Comparison of ENCODE assay signal across 16 cellular contexts in the genomic region with DNA sequence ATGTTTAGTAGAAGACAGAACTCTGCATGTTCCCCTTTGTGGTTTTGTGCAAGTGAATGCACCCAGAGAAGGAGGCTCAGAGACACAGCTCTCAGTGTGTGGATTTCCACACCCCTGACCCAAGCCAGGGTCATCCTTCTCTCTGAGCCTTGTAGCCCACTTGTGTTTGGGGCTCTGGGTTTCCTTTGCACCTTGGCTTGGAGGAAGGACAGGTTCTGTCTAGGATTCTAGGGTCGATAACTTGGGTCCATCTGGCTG. TPM values are rescaled to one million over a fixed set of nuclear protein-coding genes. Genes with fewer than 3 reads are reported as not detected.
"Had no signal": no experiment of that assay in that cellular context is flagged by ENCODE, and none has a peak within 500 bp of the region (broad histone marks: within the 10 kb centered on the region; RNA-seq: fewer than 3 reads in every experiment).

No MANE protein-coding gene starts in this region.

- H3K27ac ChIP-seq: cardiac muscle cell had no signal

- H3K36me3 Mint-ChIP-seq: type B pancreatic cell had no signal

- H3K27ac Mint-ChIP-seq: activated CD4-positive, alpha-beta T cell treated with anti-CD3 and anti-CD28 coated beads, Interleukin-2, amount 10 ng/mL, durations not matched to agents 7 days and 5 days; activated naive CD4-positive, alpha-beta T cell treated with anti-CD3 and anti-CD28 coated beads, Interleukin-2, amount 50 U/mL, for 72 hours; activated T-cell treated with anti-CD3 and anti-CD28 coated beads, Interleukin-2, amount 50 U/mL, for 72 hours; type B pancreatic cell had no signal

- H3K4me3 ChIP-seq: cardiac muscle cell had no signal

- H3K4me1 Mint-ChIP-seq: stimulated activated naive CD8-positive, alpha-beta T cell treated with anti-CD3 and anti-CD28 coated beads, Interleukin-15, amount 100 ng/mL, for 72 hours had no signal

- ATAC-seq: activated naive CD4-positive, alpha-beta T cell treated with anti-CD3 and anti-CD28 coated beads, Interleukin-2, amount 50 U/mL, for 72 hours; activated T-cell treated with anti-CD3 and anti-CD28 coated beads, Interleukin-2, amount 50 U/mL, for 72 hours; stimulated activated naive CD8-positive, alpha-beta T cell treated with anti-CD3 and anti-CD28 coated beads, Interleukin-15, amount 100 ng/mL, for 72 hours had no signal

- DNase-seq: activated CD4-positive, alpha-beta T cell treated with anti-CD3 and anti-CD28 coated beads, Interleukin-2, amount 10 ng/mL, durations not matched to agents 7 days and 5 days; activated CD8-positive, alpha-beta memory T cell treated with anti-CD3 and anti-CD28 coated beads, Interleukin-2, amount 50 U/mL, for 48 hours; activated gamma-delta T cell; activated T-cell treated with anti-CD3 and anti-CD28 coated beads, Interleukin-2, amount 50 U/mL, for 72 hours; hippocampal formation; mesenchymal stem cell; stimulated activated CD4-positive, alpha-beta T cell treated with anti-CD3 and anti-CD28 coated beads, Interleukin-1b, Interleukin-23, amount 100 ng/mL, for 48 hours; stimulated activated naive CD8-positive, alpha-beta T cell treated with anti-CD3 and anti-CD28 coated beads, Interleukin-15, amount 100 ng/mL, for 72 hours had no signal

- H3K27me3 ChIP-seq: cardiac muscle cell had no signal

- H3K4me3 Mint-ChIP-seq: activated CD4-positive, alpha-beta T cell treated with anti-CD3 and anti-CD28 coated beads, Interleukin-2, amount 10 ng/mL, durations not matched to agents 7 days and 5 days; activated T-cell treated with anti-CD3 and anti-CD28 coated beads, Interleukin-2, amount 50 U/mL, for 72 hours; stimulated activated naive CD8-positive, alpha-beta T cell treated with anti-CD3 and anti-CD28 coated beads, Interleukin-15, amount 100 ng/mL, for 72 hours had no signal

- H3K27me3 Mint-ChIP-seq: activated CD4-positive, alpha-beta T cell treated with anti-CD3 and anti-CD28 coated beads, Interleukin-2, amount 10 ng/mL, durations not matched to agents 7 days and 5 days; stimulated activated naive CD8-positive, alpha-beta T cell treated with anti-CD3 and anti-CD28 coated beads, Interleukin-15, amount 100 ng/mL, for 72 hours had no signal

- H3K9me3 Mint-ChIP-seq: activated CD4-positive, alpha-beta T cell treated with anti-CD3 and anti-CD28 coated beads, Interleukin-2, amount 10 ng/mL, durations not matched to agents 7 days and 5 days; activated naive CD4-positive, alpha-beta T cell treated with anti-CD3 and anti-CD28 coated beads, Interleukin-2, amount 50 U/mL, for 72 hours; activated T-cell treated with anti-CD3 and anti-CD28 coated beads, Interleukin-2, amount 50 U/mL, for 72 hours; stimulated activated naive CD8-positive, alpha-beta T cell treated with anti-CD3 and anti-CD28 coated beads, Interleukin-15, amount 100 ng/mL, for 72 hours; type B pancreatic cell had no signal

RNA-seq across cellular contexts. Expression of gene MYOG, which starts 27.2 kb away (rescaled TPM):
- total RNA-seq: activated CD4-positive, alpha-beta T cell treated with anti-CD3 and anti-CD28 coated beads, Interleukin-2, amount 10 ng/mL, durations not matched to agents 7 days and 5 days; activated naive CD4-positive, alpha-beta T cell treated with anti-CD3 and anti-CD28 coated beads, Interleukin-2, amount 50 U/mL, for 72 hours; activated T-cell treated with anti-CD3 and anti-CD28 coated beads, Interleukin-2, amount 50 U/mL, for 72 hours; fibroblast of villous mesenchyme; glomerular endothelial cell; left lobe of liver; osteoblast; temporal lobe had no signal
